1 cellular context compared by ENCODE assay signal in genomic region chr14:35114036-35114435, GRCh38.
TF ChIP-seq lines count a peak whose summit lies in the region.

No MANE protein-coding gene starts in this region.

TF ChIP-seq in HepG2, 621 proteins besides CTCF, POLR2A, EP300 and RAD21:
- TF ChIP-seq PREB (CRISPR knock-in tag; IDR thresholded peaks at IDR 0.05) (no peak), MLLT10 (CRISPR knock-in tag; IDR thresholded peaks at IDR 0.05) (no peak), TSC22D2 (CRISPR knock-in tag; IDR thresholded peaks at IDR 0.05; ENCODE audit: borderline replicate concordance) (no peak), MAZ (IDR thresholded peaks at IDR 0.05; ENCODE audit: borderline replicate concordance, low read depth, low read length) (no peak), MAZ (CRISPR knock-in tag; IDR thresholded peaks at IDR 0.05; ENCODE audit: low read depth) (no peak), FLYWCH1 (CRISPR knock-in tag; IDR thresholded peaks at IDR 0.05) (no peak), KDM5B (CRISPR knock-in tag; IDR thresholded peaks at IDR 0.05; ENCODE audit: borderline replicate concordance) (no peak), CEBPB (IDR thresholded peaks at IDR 0.05; ENCODE audit: borderline replicate concordance, low read depth, low read length) (peak; percentile 28; the same call in 1 of the 2 replicates), ZNF333 (CRISPR knock-in tag; IDR thresholded peaks at IDR 0.05; ENCODE audit: borderline replicate concordance) (no peak), ATF7 (IDR thresholded peaks at IDR 0.05) (peak; percentile 88), ATF7 (CRISPR knock-in tag; IDR thresholded peaks at IDR 0.05) (no peak), MATR3 (CRISPR knock-in tag; IDR thresholded peaks at IDR 0.05) (no peak), PHB2 (IDR thresholded peaks at IDR 0.05; ENCODE audit: partially characterized antibody) (no peak), XBP1 (CRISPR knock-in tag; IDR thresholded peaks at IDR 0.05) (no peak), CHCHD3 (CRISPR knock-in tag; IDR thresholded peaks at IDR 0.05) (no peak), ATF1 (CRISPR knock-in tag; IDR thresholded peaks at IDR 0.05) (no peak), ZBTB14 (CRISPR knock-in tag; IDR thresholded peaks at IDR 0.05) (no peak), PLRG1 (conservative IDR thresholded peaks at IDR 0.05) (no peak)
